ENCODE assay signal across 24 cellular contexts in the genomic region with DNA sequence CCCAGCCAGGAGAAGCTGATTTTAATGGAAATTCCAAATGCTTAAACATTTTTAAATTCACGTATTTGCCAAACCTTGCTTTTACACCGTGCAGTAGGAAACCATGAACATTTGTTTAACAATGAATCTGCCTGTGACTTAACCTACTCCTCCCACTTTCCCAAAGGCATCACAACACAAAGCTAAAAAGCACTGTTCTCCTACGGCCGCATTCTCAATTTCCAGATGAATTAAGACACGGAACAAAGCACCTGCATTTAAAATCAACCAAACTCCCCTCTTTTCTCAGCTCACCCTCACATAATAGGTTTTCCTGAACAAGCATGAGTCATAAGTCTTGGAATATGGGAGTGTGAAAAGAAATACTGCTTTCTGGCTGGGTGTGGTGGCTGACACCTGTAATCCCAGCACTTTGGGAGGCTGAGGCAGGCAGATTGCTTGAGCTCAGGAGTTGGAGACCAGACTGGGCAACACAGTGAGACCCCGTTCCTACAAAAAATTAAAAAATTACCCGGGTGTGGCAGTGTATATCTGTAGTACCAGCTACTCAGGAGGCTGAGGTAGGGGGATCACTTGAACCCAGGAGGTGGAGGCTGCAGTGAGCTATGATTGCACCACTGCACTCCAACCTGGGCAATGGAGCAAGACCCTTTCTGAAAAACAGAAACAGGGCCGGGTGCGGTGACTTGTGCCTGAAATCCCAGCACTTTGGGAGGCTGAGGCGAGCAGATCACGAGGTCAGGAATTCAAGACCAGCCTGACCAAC.
"Had no signal": no experiment of that assay in that cellular context is flagged by ENCODE, and none has a peak within 500 bp of the region (broad histone marks: within the 10 kb centered on the region; RNA-seq: fewer than 3 reads in every experiment).

No MANE protein-coding gene starts in this region.

- FAIRE-seq: keratinocyte had no signal

- H3K9me3 Mint-ChIP-seq: effector memory CD8-positive, alpha-beta T cell; immature natural killer cell; memory B cell; mesothelial cell of epicardium; natural killer cell; neural crest cell; stimulated activated memory B cell treated with anti-CD40 and anti-IgM and Interleukin-4, amounts not matched to agents 10 μg/mL and 1 μg/mL and 100 μg/mL, for 72 hours; stimulated activated naive CD8-positive, alpha-beta T cell treated with anti-CD3 and anti-CD28 coated beads, Interleukin-15, Interleukin-2, amounts not matched to agents 100 ng/mL and 50 ng/mL, for 24 hours had no signal

- H3K9me3 ChIP-seq: esophagus squamous epithelium, gastroesophageal sphincter, left ventricle myocardium inferior, lower lobe of right lung, ovary, right atrium auricular region, testis, tibial nerve, upper lobe of right lung, vagina had no signal

- DNase-seq: effector memory CD8-positive, alpha-beta T cell; esophagus squamous epithelium; foreskin fibroblast; glutamatergic neuron; immature natural killer cell; left cardiac atrium; left ventricle myocardium inferior; lower lobe of right lung; natural killer cell; ovary; stimulated activated CD4-positive, alpha-beta T cell treated with anti-CD3 and anti-CD28 coated beads, Interleukin-4, amount 100 ng/mL, for 24 hours; testis; upper lobe of right lung had no signal

- H3K36me3 ChIP-seq: gastroesophageal sphincter, left ventricle myocardium inferior, lower lobe of right lung, ovary, right atrium auricular region, tibial nerve, upper lobe of right lung, vagina had no signal

- H3K4me2 ChIP-seq: smooth muscle cell had no signal

- H3K4me1 ChIP-seq: gastroesophageal sphincter, left ventricle myocardium inferior, lower lobe of right lung, right atrium auricular region, testis, upper lobe of right lung, vagina had no signal

- H3K4me3 Mint-ChIP-seq: effector memory CD8-positive, alpha-beta T cell; immature natural killer cell; memory B cell; mesothelial cell of epicardium; natural killer cell; neural crest cell; stimulated activated memory B cell treated with anti-CD40 and anti-IgM and Interleukin-4, amounts not matched to agents 10 μg/mL and 1 μg/mL and 100 μg/mL, for 72 hours; stimulated activated naive CD8-positive, alpha-beta T cell treated with anti-CD3 and anti-CD28 coated beads, Interleukin-15, Interleukin-2, amounts not matched to agents 100 ng/mL and 50 ng/mL, for 24 hours had no signal

- H3K27me3 Mint-ChIP-seq: effector memory CD8-positive, alpha-beta T cell; memory B cell; stimulated activated memory B cell treated with anti-CD40 and anti-IgM and Interleukin-4, amounts not matched to agents 10 μg/mL and 1 μg/mL and 100 μg/mL, for 72 hours had no signal

- H3K27ac ChIP-seq: esophagus squamous epithelium, gastroesophageal sphincter, left ventricle myocardium inferior, lower lobe of right lung, ovary, right atrium auricular region, testis, tibial nerve, upper lobe of right lung, vagina had no signal

- H3K27ac Mint-ChIP-seq: effector memory CD8-positive, alpha-beta T cell; immature natural killer cell; memory B cell; mesothelial cell of epicardium; natural killer cell; stimulated activated memory B cell treated with anti-CD40 and anti-IgM and Interleukin-4, amounts not matched to agents 10 μg/mL and 1 μg/mL and 100 μg/mL, for 72 hours; stimulated activated naive CD8-positive, alpha-beta T cell treated with anti-CD3 and anti-CD28 coated beads, Interleukin-15, Interleukin-2, amounts not matched to agents 100 ng/mL and 50 ng/mL, for 24 hours had no signal

- H3K36me3 Mint-ChIP-seq: immature natural killer cell; natural killer cell; stimulated activated memory B cell treated with anti-CD40 and anti-IgM and Interleukin-4, amounts not matched to agents 10 μg/mL and 1 μg/mL and 100 μg/mL, for 72 hours had no signal

- ATAC-seq: effector memory CD8-positive, alpha-beta T cell; gastroesophageal sphincter; stimulated activated memory B cell treated with anti-CD40 and anti-IgM and Interleukin-4, amounts not matched to agents 10 μg/mL and 1 μg/mL and 100 μg/mL, for 72 hours; upper lobe of right lung had no signal

- H3K27me3 ChIP-seq: esophagus squamous epithelium, gastroesophageal sphincter, ovary, right atrium auricular region, testis, tibial nerve, upper lobe of right lung, vagina had no signal

- H3K4me3 ChIP-seq: esophagus squamous epithelium, gastroesophageal sphincter, left ventricle myocardium inferior, lower lobe of right lung, ovary, right atrium auricular region, smooth muscle cell, testis, tibial nerve, upper lobe of right lung, vagina had no signal
